ENCODE assay signal across 13 cellular contexts in genomic region chr6:34189806-34190503, GRCh38. TPM values are rescaled to one million over a fixed set of nuclear protein-coding genes. Genes with fewer than 3 reads are reported as not detected.
DNase-seq lines count a peak whose midpoint lies in the region; ATAC-seq and TF ChIP-seq lines count a peak whose summit lies in the region.
"Had no signal": no experiment of that assay in that cellular context is flagged by ENCODE, and none has a peak within 500 bp of the region (broad histone marks: within the 10 kb centered on the region; RNA-seq: fewer than 3 reads in every experiment).

No MANE protein-coding gene starts in this region.

- H3K36me3 ChIP-seq in SU-DHL-6 (ENCODE audit: low read length) (no peaks in the 10 kb centered on the region), colonic mucosa (no peaks in the 10 kb centered on the region)
- H3K36me3 ChIP-seq: thoracic aorta, WERI-Rb-1 had no signal

- H3K27ac ChIP-seq in SU-DHL-6 (ENCODE audit: low read depth, low read length) (no peak overlapping the region), colonic mucosa (no peak overlapping the region)
- H3K27ac ChIP-seq: thoracic aorta, WERI-Rb-1 had no signal

- no peaks in the 10 kb centered on the region for H3K9me3 Mint-ChIP-seq in chondrocyte (ENCODE audit: low read depth)
- no peaks in the 10 kb centered on the region for H3K9me3 Mint-ChIP-seq in stimulated activated naive B cell treated with anti-CD40 and anti-IgM and Interleukin-4, amounts not matched to agents 10 μg/mL and 1 μg/mL and 100 μg/mL, for 72 hours

- H3K79me2 ChIP-seq in SU-DHL-6 (ENCODE audit: insufficient read depth, low read length) = no peaks in the 10 kb centered on the region

- H3K36me3 Mint-ChIP-seq in chondrocyte (ENCODE audit: low read depth) = no peaks in the 10 kb centered on the region
- H3K36me3 Mint-ChIP-seq in stimulated activated naive B cell treated with anti-CD40 and anti-IgM and Interleukin-4, amounts not matched to agents 10 μg/mL and 1 μg/mL and 100 μg/mL, for 72 hours = no peaks in the 10 kb centered on the region

- peaks cover 4% of the 10 kb centered on the region for H3K27me3 Mint-ChIP-seq in chondrocyte (ENCODE audit: low read depth)
- no peaks in the 10 kb centered on the region for H3K27me3 Mint-ChIP-seq in stimulated activated naive B cell treated with anti-CD40 and anti-IgM and Interleukin-4, amounts not matched to agents 10 μg/mL and 1 μg/mL and 100 μg/mL, for 72 hours

- H3F3A ChIP-seq in SU-DHL-6 (ENCODE audit: insufficient read depth) = peaks cover 3% of the 10 kb centered on the region

- H3K4me1 ChIP-seq in colonic mucosa = no peaks in the 10 kb centered on the region

- intact Hi-C loops in colonic mucosa (cut with DNase I) = no loop called here

- H3K4me3 ChIP-seq in SU-DHL-6 (ENCODE audit: insufficient read depth, low read length, poor library complexity, severe bottlenecking) (no peak overlapping the region), colonic mucosa (no peak overlapping the region)
- H3K4me3 ChIP-seq: thoracic aorta had no signal

- peak overlapping the region; percentile 50 for H2AFZ ChIP-seq in SU-DHL-6 (ENCODE audit: low read depth, low read length, severe bottlenecking)

- DNase-seq in DMS53 (lab: John Stamatoyannopoulos, UW) (peak; percentile 40), DMS53 treated with DMSO at 0.1 percent for 48 hours (lab: John Stamatoyannopoulos, UW; ENCODE audit: unreplicated experiment) (no peak), chondrocyte (ENCODE audit: low spot score) (peak; percentile 78), colonic mucosa (no peak), NCI-H446 (lab: John Stamatoyannopoulos, UW) (no peak), DMS153 (lab: John Stamatoyannopoulos, UW) (no peak)
- peak; percentile 44 for DNase-seq in stimulated activated naive B cell treated with anti-CD40 and anti-IgM and Interleukin-4, amounts not matched to agents 10 μg/mL and 1 μg/mL and 100 μg/mL, for 72 hours
- DNase-seq: 8988T, cortex of kidney, NCI-H2171 treated with DMSO at 0.1 percent for 48 hours had no signal

- H3K9me2 ChIP-seq in SU-DHL-6 (replicated peaks; ENCODE audit: insufficient read depth, low read length) = no peaks in the 10 kb centered on the region

- peak; percentile 89 to 98 for ATAC-seq in stimulated activated naive B cell treated with anti-CD40 and anti-IgM and Interleukin-4, amounts not matched to agents 10 μg/mL and 1 μg/mL and 100 μg/mL, for 72 hours (replicated peaks)

- H3K9ac ChIP-seq in SU-DHL-6 (ENCODE audit: low read length) = no peak overlapping the region
- no peak overlapping the region for H3K9ac ChIP-seq in colonic mucosa (ENCODE audit: low read depth in 2 of 2, low read length in 2 of 2)

- no peak overlapping the region for H3K4me3 Mint-ChIP-seq in chondrocyte (ENCODE audit: unreplicated experiment)
- no peak overlapping the region for H3K4me3 Mint-ChIP-seq in stimulated activated naive B cell treated with anti-CD40 and anti-IgM and Interleukin-4, amounts not matched to agents 10 μg/mL and 1 μg/mL and 100 μg/mL, for 72 hours

- H3K9me3 ChIP-seq in SU-DHL-6 (ENCODE audit: insufficient read depth, low read length) = no peaks in the 10 kb centered on the region
- H3K9me3 ChIP-seq in colonic mucosa = no peaks in the 10 kb centered on the region
- H3K9me3 ChIP-seq: thoracic aorta had no signal

- TF ChIP-seq CTCF in SU-DHL-6 (IDR thresholded peaks at IDR 0.05; ENCODE audit: insufficient read depth, low read length, poor library complexity, severe bottlenecking) (peak; percentile 79), chondrocyte (IDR thresholded peaks at IDR 0.05) (no peak), colonic mucosa (IDR thresholded peaks at IDR 0.05) (no peak)

- H3K27me3 ChIP-seq in SU-DHL-6 (ENCODE audit: low read length) = no peaks in the 10 kb centered on the region
- H3K27me3 ChIP-seq in colonic mucosa = no peaks in the 10 kb centered on the region

- no peaks in the 10 kb centered on the region for H4K20me1 ChIP-seq in SU-DHL-6 (ENCODE audit: low read depth, low read length)

- H3K4me2 ChIP-seq in SU-DHL-6 (ENCODE audit: low read depth, low read length, poor library complexity, severe bottlenecking) = no peak overlapping the region

- no peak overlapping the region for H3K27ac Mint-ChIP-seq in chondrocyte (ENCODE audit: unreplicated experiment)
- peak overlapping the region; percentile 81 for H3K27ac Mint-ChIP-seq in stimulated activated naive B cell treated with anti-CD40 and anti-IgM and Interleukin-4, amounts not matched to agents 10 μg/mL and 1 μg/mL and 100 μg/mL, for 72 hours

- H3K4me1 Mint-ChIP-seq in chondrocyte (ENCODE audit: low read depth) = no peaks in the 10 kb centered on the region
- H3K4me1 Mint-ChIP-seq in stimulated activated naive B cell treated with anti-CD40 and anti-IgM and Interleukin-4, amounts not matched to agents 10 μg/mL and 1 μg/mL and 100 μg/mL, for 72 hours = peaks cover 11 to 13% of the 10 kb centered on the region in 2 donors

RNA-seq across cellular contexts. Expression of gene GRM4, which starts 44.1 kb away (rescaled TPM):
- total RNA-seq in chondrocyte = 0.26 to 0.92 TPM (median 0.27 TPM) in 3 replicates
- total RNA-seq in colonic mucosa = under 1 TPM in 1 of 2 donors, not detected in 1; 0.07 TPM
- total RNA-seq: thoracic aorta had no signal

RNA-seq across cellular contexts. Expression of gene HMGA1, which starts 46.7 kb away (rescaled TPM):
- 33.4 to 55.2 TPM (median 37.8 TPM) in 3 replicates for total RNA-seq in chondrocyte
- total RNA-seq in colonic mucosa = 100 to 1,000 TPM; 184 to 536 TPM

RNA-seq across cellular contexts. Expression of gene SMIM29, which starts 58.9 kb away (rescaled TPM):
- total RNA-seq in chondrocyte (15.5 to 19.0 TPM (median 18.0 TPM) in 3 replicates), colonic mucosa (10 to 100 TPM in 1 of 2 donors, 1 to 10 TPM in 1; 8.6 to 12.8 TPM)

Comparison
In these comparisons a context has a peak if more than half of its experiments do, and no peak if none do; other contexts are left out.
1. DNase-seq: peak in DMS53 (single experiment), chondrocyte (single experiment) and stimulated activated naive B cell treated with anti-CD40 and anti-IgM and Interleukin-4, amounts not matched to agents 10 μg/mL and 1 μg/mL and 100 μg/mL, for 72 hours (single experiment); none in DMS53 treated with DMSO at 0.1 percent for 48 hours (single experiment), colonic mucosa (single experiment), NCI-H446 (0 of 2) and DMS153 (single experiment).